21 cellular contexts compared by ENCODE assay signal in genomic region chr9:93233033-93233432, GRCh38. TPM values are rescaled to one million over a fixed set of nuclear protein-coding genes. Genes with fewer than 3 reads are reported as not detected.
"Had no signal": no experiment of that assay in that cellular context is flagged by ENCODE, and none has a peak within 500 bp of the region (broad histone marks: within the 10 kb centered on the region; RNA-seq: fewer than 3 reads in every experiment).

No MANE protein-coding gene starts in this region.

- H2AFZ ChIP-seq: PC-9 had no signal

- DNase-seq: activated CD4-positive, alpha-beta T cell treated with anti-CD3 and anti-CD28 coated beads, Interleukin-2, amount 10 ng/mL, durations not matched to agents 24 days and 14 days; activated CD4-positive, alpha-beta T cell treated with anti-CD3 and anti-CD28 coated beads, Interleukin-2, amount 50 U/mL, for 4 hours; activated CD8-positive, alpha-beta T cell treated with anti-CD3 and anti-CD28 coated beads for 36 hours; activated gamma-delta T cell; activated naive CD4-positive, alpha-beta T cell treated with Interleukin-2 at 50 U/mL for 16 hours; activated naive CD8-positive, alpha-beta T cell treated with anti-CD3 and anti-CD28 coated beads, Interleukin-2, amount 10 ng/mL, durations not matched to agents 7 days and 5 days; activated T-cell treated with anti-CD3 and anti-CD28 coated beads, Interleukin-2, amount 50 U/mL, for 24 hours; amygdala; Karpas-422; NCI-H1436 treated with DMSO at 0.1 percent for 48 hours; NCI-H1694 treated with DMSO at 0.1 percent for 48 hours; NCI-H2029; NCI-H748 treated with DMSO at 0.1 percent for 48 hours; PC-9; T1000 had no signal

- H3K4me2 ChIP-seq: PC-9 had no signal

- H3K36me3 ChIP-seq: ascending aorta, breast epithelium, MG63 had no signal

- H3K27me3 ChIP-seq: ascending aorta, breast epithelium, MG63 had no signal

- H3K4me1 ChIP-seq: ascending aorta had no signal

- ATAC-seq: activated CD8-positive, alpha-beta T cell treated with anti-CD3 and anti-CD28 coated beads for 36 hours; Right ventricle myocardium inferior had no signal

- H3K27ac ChIP-seq: ascending aorta, breast epithelium, PC-9, RWPE1 had no signal

- FAIRE-seq: RCC 7860 had no signal

- H3K9me3 ChIP-seq: ascending aorta, breast epithelium, MG63 had no signal

- H3K4me3 ChIP-seq: ascending aorta, breast epithelium, MG63, PC-9 had no signal

RNA-seq across cellular contexts. Expression of gene WNK2, which starts 49.1 kb away (rescaled TPM):
- total RNA-seq: ascending aorta had no signal
